ENCODE assay signal across 1 cellular context in genomic region chr20:3808141-3808479, GRCh38.
TF ChIP-seq lines count a peak whose summit lies in the region.

No MANE protein-coding gene starts in this region.

TF ChIP-seq in HepG2, 621 proteins besides CTCF, POLR2A, EP300 and RAD21 (continued from another document and continues in another):
- TF ChIP-seq, protein P1, sequence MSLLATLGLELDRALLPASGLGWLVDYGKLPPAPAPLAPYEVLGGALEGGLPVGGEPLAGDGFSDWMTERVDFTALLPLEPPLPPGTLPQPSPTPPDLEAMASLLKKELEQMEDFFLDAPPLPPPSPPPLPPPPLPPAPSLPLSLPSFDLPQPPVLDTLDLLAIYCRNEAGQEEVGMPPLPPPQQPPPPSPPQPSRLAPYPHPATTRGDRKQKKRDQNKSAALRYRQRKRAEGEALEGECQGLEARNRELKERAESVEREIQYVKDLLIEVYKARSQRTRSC (CRISPR knock-in tag; IDR thresholded peaks at IDR 0.05; ENCODE audit: low read depth) = no peak
- TF ChIP-seq ZNF572 (CRISPR knock-in tag; IDR thresholded peaks at IDR 0.05) = no peak
- no peak for TF ChIP-seq RBAK (CRISPR knock-in tag; IDR thresholded peaks at IDR 0.05)
- no peak for TF ChIP-seq THAP11 (CRISPR knock-in tag; IDR thresholded peaks at IDR 0.05)
- TF ChIP-seq ELF4 (CRISPR knock-in tag; IDR thresholded peaks at IDR 0.05; ENCODE audit: borderline replicate concordance) = no peak; the same call in 1 of the 2 replicates
- TF ChIP-seq NFKB2 (CRISPR knock-in tag; IDR thresholded peaks at IDR 0.05; ENCODE audit: borderline replicate concordance) = 0 out of 2 replicates have a peak, but pooled peaks have one; percentile 8
- TF ChIP-seq ZNF552 (CRISPR knock-in tag; IDR thresholded peaks at IDR 0.05; ENCODE audit: borderline replicate concordance) = no peak
- no peak for TF ChIP-seq ZNF275 (CRISPR knock-in tag; IDR thresholded peaks at IDR 0.05; ENCODE audit: borderline replicate concordance)
- TF ChIP-seq ZNF510 (CRISPR knock-in tag; IDR thresholded peaks at IDR 0.05; ENCODE audit: low read depth) = 0 out of 2 replicates have a peak, but pooled peaks have one; percentile 22
- TF ChIP-seq, protein P2, sequence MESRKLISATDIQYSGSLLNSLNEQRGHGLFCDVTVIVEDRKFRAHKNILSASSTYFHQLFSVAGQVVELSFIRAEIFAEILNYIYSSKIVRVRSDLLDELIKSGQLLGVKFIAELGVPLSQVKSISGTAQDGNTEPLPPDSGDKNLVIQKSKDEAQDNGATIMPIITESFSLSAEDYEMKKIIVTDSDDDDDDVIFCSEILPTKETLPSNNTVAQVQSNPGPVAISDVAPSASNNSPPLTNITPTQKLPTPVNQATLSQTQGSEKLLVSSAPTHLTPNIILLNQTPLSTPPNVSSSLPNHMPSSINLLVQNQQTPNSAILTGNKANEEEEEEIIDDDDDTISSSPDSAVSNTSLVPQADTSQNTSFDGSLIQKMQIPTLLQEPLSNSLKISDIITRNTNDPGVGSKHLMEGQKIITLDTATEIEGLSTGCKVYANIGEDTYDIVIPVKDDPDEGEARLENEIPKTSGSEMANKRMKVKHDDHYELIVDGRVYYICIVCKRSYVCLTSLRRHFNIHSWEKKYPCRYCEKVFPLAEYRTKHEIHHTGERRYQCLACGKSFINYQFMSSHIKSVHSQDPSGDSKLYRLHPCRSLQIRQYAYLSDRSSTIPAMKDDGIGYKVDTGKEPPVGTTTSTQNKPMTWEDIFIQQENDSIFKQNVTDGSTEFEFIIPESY (CRISPR knock-in tag; IDR thresholded peaks at IDR 0.05) = 0 out of 2 replicates have a peak, but pooled peaks have one; percentile 26
- no peak for TF ChIP-seq HMG20B (CRISPR knock-in tag; conservative IDR thresholded peaks at IDR 0.05)
- TF ChIP-seq MED8 (CRISPR knock-in tag; IDR thresholded peaks at IDR 0.05; ENCODE audit: insufficient replicate concordance) = no peak
- no peak for TF ChIP-seq RFX5 (IDR thresholded peaks at IDR 0.05; ENCODE audit: low read depth, low read length)
- no peak for TF ChIP-seq NFE2L1 (CRISPR knock-in tag; IDR thresholded peaks at IDR 0.05; ENCODE audit: borderline replicate concordance)
- TF ChIP-seq, protein P3, sequence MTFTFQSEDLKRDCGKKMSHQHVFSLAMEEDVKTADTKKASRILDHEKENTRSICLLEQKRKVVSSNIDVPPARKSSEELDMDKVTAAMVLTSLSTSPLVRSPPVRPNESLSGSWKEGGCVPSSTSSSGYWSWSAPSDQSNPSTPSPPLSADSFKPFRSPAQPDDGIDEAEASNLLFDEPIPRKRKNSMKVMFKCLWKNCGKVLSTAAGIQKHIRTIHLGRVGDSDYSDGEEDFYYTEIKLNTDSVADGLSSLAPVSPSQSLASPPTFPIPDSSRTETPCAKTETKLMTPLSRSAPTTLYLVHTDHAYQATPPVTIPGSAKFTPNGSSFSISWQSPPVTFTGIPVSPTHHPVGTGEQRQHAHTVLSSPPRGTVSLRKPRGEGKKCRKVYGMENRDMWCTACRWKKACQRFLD (CRISPR knock-in tag; IDR thresholded peaks at IDR 0.05; ENCODE audit: borderline replicate concordance) = no peak
- no peak for TF ChIP-seq ZNF10 (CRISPR knock-in tag; IDR thresholded peaks at IDR 0.05; ENCODE audit: borderline replicate concordance, low read depth)
- TF ChIP-seq CC2D1A (CRISPR knock-in tag; IDR thresholded peaks at IDR 0.05) = no peak
- no peak for TF ChIP-seq LBX2 (CRISPR knock-in tag; IDR thresholded peaks at IDR 0.05; ENCODE audit: borderline replicate concordance)
- no peak for TF ChIP-seq JUND (CRISPR knock-in tag; IDR thresholded peaks at IDR 0.05)
- TF ChIP-seq REL (CRISPR knock-in tag; conservative IDR thresholded peaks at IDR 0.05) = no peak
- no peak for TF ChIP-seq PHF20 (CRISPR knock-in tag; IDR thresholded peaks at IDR 0.05)
- TF ChIP-seq, protein P4, sequence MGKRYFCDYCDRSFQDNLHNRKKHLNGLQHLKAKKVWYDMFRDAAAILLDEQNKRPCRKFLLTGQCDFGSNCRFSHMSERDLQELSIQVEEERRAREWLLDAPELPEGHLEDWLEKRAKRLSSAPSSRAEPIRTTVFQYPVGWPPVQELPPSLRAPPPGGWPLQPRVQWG (CRISPR knock-in tag; IDR thresholded peaks at IDR 0.05; ENCODE audit: borderline replicate concordance, low read depth) = no peak
- TF ChIP-seq WIZ (CRISPR knock-in tag; IDR thresholded peaks at IDR 0.05) = no peak
- TF ChIP-seq, protein P5, sequence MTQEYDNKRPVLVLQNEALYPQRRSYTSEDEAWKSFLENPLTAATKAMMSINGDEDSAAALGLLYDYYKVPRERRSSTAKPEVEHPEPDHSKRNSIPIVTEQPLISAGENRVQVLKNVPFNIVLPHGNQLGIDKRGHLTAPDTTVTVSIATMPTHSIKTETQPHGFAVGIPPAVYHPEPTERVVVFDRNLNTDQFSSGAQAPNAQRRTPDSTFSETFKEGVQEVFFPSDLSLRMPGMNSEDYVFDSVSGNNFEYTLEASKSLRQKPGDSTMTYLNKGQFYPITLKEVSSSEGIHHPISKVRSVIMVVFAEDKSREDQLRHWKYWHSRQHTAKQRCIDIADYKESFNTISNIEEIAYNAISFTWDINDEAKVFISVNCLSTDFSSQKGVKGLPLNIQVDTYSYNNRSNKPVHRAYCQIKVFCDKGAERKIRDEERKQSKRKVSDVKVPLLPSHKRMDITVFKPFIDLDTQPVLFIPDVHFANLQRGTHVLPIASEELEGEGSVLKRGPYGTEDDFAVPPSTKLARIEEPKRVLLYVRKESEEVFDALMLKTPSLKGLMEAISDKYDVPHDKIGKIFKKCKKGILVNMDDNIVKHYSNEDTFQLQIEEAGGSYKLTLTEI (CRISPR knock-in tag; conservative IDR thresholded peaks at IDR 0.05) = no peak
- TF ChIP-seq ZNF629 (CRISPR knock-in tag; conservative IDR thresholded peaks at IDR 0.05) = no peak
- no peak for TF ChIP-seq ATF3 (CRISPR knock-in tag; IDR thresholded peaks at IDR 0.05)
- TF ChIP-seq ZNF263 (CRISPR knock-in tag; IDR thresholded peaks at IDR 0.05) = no peak
- 0 out of 2 replicates have a peak, but pooled peaks have one; percentile 6 for TF ChIP-seq ZNF24 (IDR thresholded peaks at IDR 0.05)
- TF ChIP-seq ZFP1 (CRISPR knock-in tag; IDR thresholded peaks at IDR 0.05) = 0 out of 2 replicates have a peak, but pooled peaks have one; percentile 43
- TF ChIP-seq MYC (CRISPR knock-in tag; IDR thresholded peaks at IDR 0.05; ENCODE audit: borderline replicate concordance) = peak; percentile 93
- TF ChIP-seq ZNF737 (CRISPR knock-in tag; IDR thresholded peaks at IDR 0.05; ENCODE audit: borderline replicate concordance) = no peak
- TF ChIP-seq, protein P6, sequence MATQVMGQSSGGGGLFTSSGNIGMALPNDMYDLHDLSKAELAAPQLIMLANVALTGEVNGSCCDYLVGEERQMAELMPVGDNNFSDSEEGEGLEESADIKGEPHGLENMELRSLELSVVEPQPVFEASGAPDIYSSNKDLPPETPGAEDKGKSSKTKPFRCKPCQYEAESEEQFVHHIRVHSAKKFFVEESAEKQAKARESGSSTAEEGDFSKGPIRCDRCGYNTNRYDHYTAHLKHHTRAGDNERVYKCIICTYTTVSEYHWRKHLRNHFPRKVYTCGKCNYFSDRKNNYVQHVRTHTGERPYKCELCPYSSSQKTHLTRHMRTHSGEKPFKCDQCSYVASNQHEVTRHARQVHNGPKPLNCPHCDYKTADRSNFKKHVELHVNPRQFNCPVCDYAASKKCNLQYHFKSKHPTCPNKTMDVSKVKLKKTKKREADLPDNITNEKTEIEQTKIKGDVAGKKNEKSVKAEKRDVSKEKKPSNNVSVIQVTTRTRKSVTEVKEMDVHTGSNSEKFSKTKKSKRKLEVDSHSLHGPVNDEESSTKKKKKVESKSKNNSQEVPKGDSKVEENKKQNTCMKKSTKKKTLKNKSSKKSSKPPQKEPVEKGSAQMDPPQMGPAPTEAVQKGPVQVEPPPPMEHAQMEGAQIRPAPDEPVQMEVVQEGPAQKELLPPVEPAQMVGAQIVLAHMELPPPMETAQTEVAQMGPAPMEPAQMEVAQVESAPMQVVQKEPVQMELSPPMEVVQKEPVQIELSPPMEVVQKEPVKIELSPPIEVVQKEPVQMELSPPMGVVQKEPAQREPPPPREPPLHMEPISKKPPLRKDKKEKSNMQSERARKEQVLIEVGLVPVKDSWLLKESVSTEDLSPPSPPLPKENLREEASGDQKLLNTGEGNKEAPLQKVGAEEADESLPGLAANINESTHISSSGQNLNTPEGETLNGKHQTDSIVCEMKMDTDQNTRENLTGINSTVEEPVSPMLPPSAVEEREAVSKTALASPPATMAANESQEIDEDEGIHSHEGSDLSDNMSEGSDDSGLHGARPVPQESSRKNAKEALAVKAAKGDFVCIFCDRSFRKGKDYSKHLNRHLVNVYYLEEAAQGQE (IDR thresholded peaks at IDR 0.05; ENCODE audit: borderline replicate concordance in 1 of 2, low read depth in 1 of 2, low read length in 2 of 2) = no peak
- no peak for TF ChIP-seq ZNF30 (CRISPR knock-in tag; IDR thresholded peaks at IDR 0.05)
- TF ChIP-seq, protein P7, sequence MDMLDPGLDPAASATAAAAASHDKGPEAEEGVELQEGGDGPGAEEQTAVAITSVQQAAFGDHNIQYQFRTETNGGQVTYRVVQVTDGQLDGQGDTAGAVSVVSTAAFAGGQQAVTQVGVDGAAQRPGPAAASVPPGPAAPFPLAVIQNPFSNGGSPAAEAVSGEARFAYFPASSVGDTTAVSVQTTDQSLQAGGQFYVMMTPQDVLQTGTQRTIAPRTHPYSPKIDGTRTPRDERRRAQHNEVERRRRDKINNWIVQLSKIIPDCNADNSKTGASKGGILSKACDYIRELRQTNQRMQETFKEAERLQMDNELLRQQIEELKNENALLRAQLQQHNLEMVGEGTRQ (IDR thresholded peaks at IDR 0.05; ENCODE audit: low read depth, low read length) = peak; percentile 71
- TF ChIP-seq, protein P7 (CRISPR knock-in tag; IDR thresholded peaks at IDR 0.05; ENCODE audit: borderline replicate concordance) = peak; percentile 43; the same call in 1 of the 2 replicates
- TF ChIP-seq MTF2 (CRISPR knock-in tag; IDR thresholded peaks at IDR 0.05; ENCODE audit: borderline replicate concordance) = no peak
- TF ChIP-seq, protein P8, sequence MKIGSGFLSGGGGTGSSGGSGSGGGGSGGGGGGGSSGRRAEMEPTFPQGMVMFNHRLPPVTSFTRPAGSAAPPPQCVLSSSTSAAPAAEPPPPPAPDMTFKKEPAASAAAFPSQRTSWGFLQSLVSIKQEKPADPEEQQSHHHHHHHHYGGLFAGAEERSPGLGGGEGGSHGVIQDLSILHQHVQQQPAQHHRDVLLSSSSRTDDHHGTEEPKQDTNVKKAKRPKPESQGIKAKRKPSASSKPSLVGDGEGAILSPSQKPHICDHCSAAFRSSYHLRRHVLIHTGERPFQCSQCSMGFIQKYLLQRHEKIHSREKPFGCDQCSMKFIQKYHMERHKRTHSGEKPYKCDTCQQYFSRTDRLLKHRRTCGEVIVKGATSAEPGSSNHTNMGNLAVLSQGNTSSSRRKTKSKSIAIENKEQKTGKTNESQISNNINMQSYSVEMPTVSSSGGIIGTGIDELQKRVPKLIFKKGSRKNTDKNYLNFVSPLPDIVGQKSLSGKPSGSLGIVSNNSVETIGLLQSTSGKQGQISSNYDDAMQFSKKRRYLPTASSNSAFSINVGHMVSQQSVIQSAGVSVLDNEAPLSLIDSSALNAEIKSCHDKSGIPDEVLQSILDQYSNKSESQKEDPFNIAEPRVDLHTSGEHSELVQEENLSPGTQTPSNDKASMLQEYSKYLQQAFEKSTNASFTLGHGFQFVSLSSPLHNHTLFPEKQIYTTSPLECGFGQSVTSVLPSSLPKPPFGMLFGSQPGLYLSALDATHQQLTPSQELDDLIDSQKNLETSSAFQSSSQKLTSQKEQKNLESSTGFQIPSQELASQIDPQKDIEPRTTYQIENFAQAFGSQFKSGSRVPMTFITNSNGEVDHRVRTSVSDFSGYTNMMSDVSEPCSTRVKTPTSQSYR (CRISPR knock-in tag; IDR thresholded peaks at IDR 0.05; ENCODE audit: borderline replicate concordance) = peak; percentile 17; the same call in 1 of the 2 replicates
- no peak for TF ChIP-seq GLMP (CRISPR knock-in tag; IDR thresholded peaks at IDR 0.05; ENCODE audit: borderline replicate concordance)
- TF ChIP-seq ZNF790 (CRISPR knock-in tag; IDR thresholded peaks at IDR 0.05; ENCODE audit: borderline replicate concordance) = no peak
- no peak for TF ChIP-seq NFKBIZ (CRISPR knock-in tag; IDR thresholded peaks at IDR 0.05)
- no peak for TF ChIP-seq ETS1 (CRISPR knock-in tag; IDR thresholded peaks at IDR 0.05)
- TF ChIP-seq HNRNPL (IDR thresholded peaks at IDR 0.05; ENCODE audit: low read depth, low read length) = no peak
- TF ChIP-seq ZNF367 (CRISPR knock-in tag; IDR thresholded peaks at IDR 0.05; ENCODE audit: borderline replicate concordance) = no peak
- TF ChIP-seq ZNF850 (CRISPR knock-in tag; conservative IDR thresholded peaks at IDR 0.05) = no peak
